In genomic region chr5:174910245-174910737, GRCh38 we compare ENCODE assay signal across 9 cellular contexts.
DNase-seq lines count a peak whose midpoint lies in the region; ATAC-seq, FAIRE-seq and TF ChIP-seq lines count a peak whose summit lies in the region.
"Had no signal": no experiment of that assay in that cellular context is flagged by ENCODE, and none has a peak within 500 bp of the region (broad histone marks: within the 10 kb centered on the region; RNA-seq: fewer than 3 reads in every experiment).

No MANE protein-coding gene starts in this region.

- H3K36me3 ChIP-seq in aorta (ENCODE audit: control insufficient read depth in 1 of 2, insufficient read depth in 2 of 2, low read length in 1 of 2), result no peaks in the 10 kb centered on the region

- H3K4me1 ChIP-seq in aorta (ENCODE audit: control insufficient read depth in 1 of 2, insufficient read depth in 2 of 2, low read length in 2 of 2), result no peaks in the 10 kb centered on the region

- intact Hi-C loops in aorta (cut with DNase I), result no loop called here

- no peaks in the 10 kb centered on the region for H3K36me3 Mint-ChIP-seq in progenitor cell of endocrine pancreas (ENCODE audit: insufficient read depth)
- H3K36me3 Mint-ChIP-seq: activated naive CD8-positive, alpha-beta T cell had no signal

- TF ChIP-seq CTCF in progenitor cell of endocrine pancreas (IDR thresholded peaks at IDR 0.05; ENCODE audit: unreplicated experiment), result peak; percentile 94

- ATAC-seq in GM19463 (IDR thresholded peaks at IDR 0.05; ENCODE audit: unreplicated experiment), result peak; percentile 84
- ATAC-seq in aorta (ENCODE audit: low FRiP score), result peak; percentile 84

- H3K4me3 Mint-ChIP-seq in progenitor cell of endocrine pancreas (ENCODE audit: low read depth), result no peak overlapping the region
- H3K4me3 Mint-ChIP-seq: activated naive CD8-positive, alpha-beta T cell had no signal

- DNase-seq in COLO829 (ENCODE audit: low spot score), result peak; percentile 46
- peak; percentile 71 for DNase-seq in HTR-8/SVneo (ENCODE audit: insufficient read length, low spot score)
- peak; percentile 57 for DNase-seq in RKO (ENCODE audit: low spot score)
- peak; percentile 81 for DNase-seq in activated effector memory CD4-positive, alpha-beta T cell treated with anti-CD3 and anti-CD28 coated beads, Interleukin-2, amount 50 U/mL, for 16 hours
- DNase-seq in glomerular visceral epithelial cell (ENCODE audit: extremely low spot score), result peak; percentile 1
- peak; percentile 67 for DNase-seq in progenitor cell of endocrine pancreas (ENCODE audit: low spot score, unreplicated experiment)
- peak; percentile 68 to 87 for DNase-seq in aorta

- no peak overlapping the region for H3K4me3 ChIP-seq in aorta (ENCODE audit: low read length in 2 of 2)

- WGBS in aorta, 2 donors, result 1 to 2% methylated on average over 17 of the region's 17 CpGs

- no peaks in the 10 kb centered on the region for H3K27me3 ChIP-seq in aorta (ENCODE audit: control insufficient read depth in 1 of 2, insufficient read depth in 2 of 2, low read length in 1 of 2)

- no peak overlapping the region for H3K27ac Mint-ChIP-seq in progenitor cell of endocrine pancreas
- H3K27ac Mint-ChIP-seq: activated naive CD8-positive, alpha-beta T cell had no signal

- no peak overlapping the region for H3K27ac ChIP-seq in aorta (ENCODE audit: low read depth in 1 of 2, low read length in 2 of 2)

- no peaks in the 10 kb centered on the region for H3K9me3 Mint-ChIP-seq in progenitor cell of endocrine pancreas (ENCODE audit: low read depth)

- H3K4me1 Mint-ChIP-seq in progenitor cell of endocrine pancreas (ENCODE audit: low read depth), result peaks cover 2% of the 10 kb centered on the region

- peak; percentile 83 for FAIRE-seq in HTR-8/SVneo (lab: Jason Lieb, UNC)

- H3K27me3 Mint-ChIP-seq in progenitor cell of endocrine pancreas, result peaks cover 37% of the 10 kb centered on the region

- H3K9me3 ChIP-seq in aorta (ENCODE audit: control insufficient read depth, low read length), result no peaks in the 10 kb centered on the region

Comparison
In these comparisons a context has a peak if more than half of its experiments do, and no peak if none do; other contexts are left out.
1. DNase-seq: peak in every context shown above with its lines; median percentile 81 in activated effector memory CD4-positive, alpha-beta T cell treated with anti-CD3 and anti-CD28 coated beads, Interleukin-2, amount 50 U/mL, for 16 hours; 78 in aorta; 71 in HTR-8/SVneo; 67 in progenitor cell of endocrine pancreas; 57 in RKO; 46 in COLO829; 1 in glomerular visceral epithelial cell.